ENCODE assay signal across 22 cellular contexts in genomic region chr7:102081244-102081627, GRCh38.
"Had no signal": no experiment of that assay in that cellular context is flagged by ENCODE, and none has a peak within 500 bp of the region (broad histone marks: within the 10 kb centered on the region; RNA-seq: fewer than 3 reads in every experiment).

No MANE protein-coding gene starts in this region.

- H3K27ac Mint-ChIP-seq: activated B cell treated with CpG ODN at 0.5 μM for 24 hours; activated CD8-positive, alpha-beta memory T cell treated with anti-CD3 and anti-CD28 coated beads, Interleukin-2, amount 10 ng/mL, durations not matched to agents 7 days and 5 days; activated CD8-positive, alpha-beta T cell treated with anti-CD3 and anti-CD28 coated beads, Interleukin-2, amount 10 ng/mL, durations not matched to agents 7 days and 5 days; activated naive CD4-positive, alpha-beta T cell treated with anti-CD3 and anti-CD28 coated beads for 36 hours; activated naive CD8-positive, alpha-beta T cell treated with anti-CD3 and anti-CD28 coated beads for 36 hours; T-helper 1 cell treated with Interleukin-12 subunit alpha and Interleukin-12 subunit beta and Interleukin-4 antibody, amounts not matched to agents 30 μg/mL and 1 μg/mL, for 36 hours had no signal

- H3K4me3 ChIP-seq: breast epithelium, esophagus squamous epithelium, lung, pancreas, psoas muscle, smooth muscle cell, tibial nerve had no signal

- ATAC-seq: activated CD8-positive, alpha-beta memory T cell treated with anti-CD3 and anti-CD28 coated beads, Interleukin-2, amount 10 ng/mL, durations not matched to agents 7 days and 5 days; activated CD8-positive, alpha-beta T cell treated with anti-CD3 and anti-CD28 coated beads, Interleukin-2, amount 10 ng/mL, durations not matched to agents 7 days and 5 days; left lobe of liver; pancreas had no signal

- H3K27ac ChIP-seq: breast epithelium, esophagus squamous epithelium, pancreas, psoas muscle had no signal

- H3K4me1 ChIP-seq: breast epithelium, esophagus squamous epithelium, pancreas, psoas muscle had no signal

- H3K4me1 Mint-ChIP-seq: activated naive CD8-positive, alpha-beta T cell treated with anti-CD3 and anti-CD28 coated beads for 36 hours had no signal

- H3K9me3 ChIP-seq: esophagus squamous epithelium, pancreas, psoas muscle had no signal

- H3K27me3 ChIP-seq: breast epithelium, esophagus squamous epithelium, pancreas, tibial nerve had no signal

- DNase-seq: activated B cell treated with CpG ODN at 0.5 μM for 24 hours; activated CD8-positive, alpha-beta memory T cell treated with anti-CD3 and anti-CD28 coated beads, Interleukin-2, amount 10 ng/mL, durations not matched to agents 7 days and 5 days; activated CD8-positive, alpha-beta T cell treated with anti-CD3 and anti-CD28 coated beads, Interleukin-2, amount 10 ng/mL, durations not matched to agents 7 days and 5 days; activated naive CD4-positive, alpha-beta T cell treated with anti-CD3 and anti-CD28 coated beads for 36 hours; activated naive CD8-positive, alpha-beta T cell treated with anti-CD3 and anti-CD28 coated beads for 36 hours; activated T-cell treated with anti-CD3 and anti-CD28 coated beads, Interleukin-2, amount 50 U/mL, for 48 hours; amniotic stem cell; central memory CD4-positive, alpha-beta T cell; esophagus squamous epithelium; foreskin melanocyte; kidney glomerular epithelial cell; pancreas; psoas muscle; stimulated activated CD4-positive, alpha-beta T cell treated with anti-CD3 and anti-CD28 coated beads, Interleukin-1b, Interleukin-23, amount 100 ng/mL, for 48 hours; stimulated activated naive CD4-positive, alpha-beta T cell treated with Interleukin-2 at 50 U/mL for 16 hours; SW 1271 had no signal

- H3K36me3 ChIP-seq: breast epithelium, pancreas had no signal

- H3K4me3 Mint-ChIP-seq: activated B cell treated with CpG ODN at 0.5 μM for 24 hours; activated CD8-positive, alpha-beta memory T cell treated with anti-CD3 and anti-CD28 coated beads, Interleukin-2, amount 10 ng/mL, durations not matched to agents 7 days and 5 days; activated CD8-positive, alpha-beta T cell treated with anti-CD3 and anti-CD28 coated beads, Interleukin-2, amount 10 ng/mL, durations not matched to agents 7 days and 5 days; activated naive CD4-positive, alpha-beta T cell treated with anti-CD3 and anti-CD28 coated beads for 36 hours; activated naive CD8-positive, alpha-beta T cell treated with anti-CD3 and anti-CD28 coated beads for 36 hours; T-helper 1 cell treated with Interleukin-12 subunit alpha and Interleukin-12 subunit beta and Interleukin-4 antibody, amounts not matched to agents 30 μg/mL and 1 μg/mL, for 36 hours had no signal

- H3K27me3 Mint-ChIP-seq: activated B cell treated with CpG ODN at 0.5 μM for 24 hours; activated CD8-positive, alpha-beta memory T cell treated with anti-CD3 and anti-CD28 coated beads, Interleukin-2, amount 10 ng/mL, durations not matched to agents 7 days and 5 days; activated naive CD8-positive, alpha-beta T cell treated with anti-CD3 and anti-CD28 coated beads for 36 hours had no signal
